In genomic region chr11:60159284-60159683, GRCh38 we compare ENCODE assay signal across 7 cellular contexts. TPM values are rescaled to one million over a fixed set of nuclear protein-coding genes. Genes with fewer than 3 reads are reported as not detected.
"Had no signal": no experiment of that assay in that cellular context is flagged by ENCODE, and none has a peak within 500 bp of the region (broad histone marks: within the 10 kb centered on the region; RNA-seq: fewer than 3 reads in every experiment).

No MANE protein-coding gene starts in this region.

- DNase-seq: H9, HCEC 1CT, IMR-90 had no signal

- H3K4me1 Mint-ChIP-seq: GM23338, H9 had no signal

- H3K9me3 Mint-ChIP-seq: GM23338 had no signal

- ATAC-seq: GM23338, K562 had no signal

- H3K27ac Mint-ChIP-seq: GM23338, H9 had no signal

- H3K4me2 ChIP-seq: GM23338 had no signal

- H3K4me3 ChIP-seq: GM23338, K562 had no signal

- H3K4me3 Mint-ChIP-seq: GM23338, H9 had no signal

RNA-seq across cellular contexts. Expression of gene MS4A6A, which starts 23.6 kb away (rescaled TPM):
- total RNA-seq: GM23338, H1, H9, HT-29, IMR-90 had no signal
- polyA plus RNA-seq: GM23338, H1, IMR-90 had no signal
